13 cellular contexts compared by ENCODE assay signal in genomic region chr6:3797231-3798200, GRCh38. TPM values are rescaled to one million over a fixed set of nuclear protein-coding genes. Genes with fewer than 3 reads are reported as not detected.
A peak's percentile ranks its signal among the peaks of the same experiment; 100 is the strongest.
DNase-seq lines count a peak whose midpoint lies in the region; ATAC-seq, FAIRE-seq and TF ChIP-seq lines count a peak whose summit lies in the region.
"Had no signal": no experiment of that assay in that cellular context is flagged by ENCODE, and none has a peak within 500 bp of the region (broad histone marks: within the 10 kb centered on the region; RNA-seq: fewer than 3 reads in every experiment).

No MANE protein-coding gene starts in this region.

- H3K27me3 ChIP-seq in mammary epithelial cell (ENCODE audit: insufficient read depth, low read length), result no peaks in the 10 kb centered on the region
- no peaks in the 10 kb centered on the region for H3K27me3 ChIP-seq in right lobe of liver

- no peak for TF ChIP-seq POLR2A in A549 (IDR thresholded peaks at IDR 0.05; ENCODE audit: low read length)
- TF ChIP-seq POLR2A in right lobe of liver (IDR thresholded peaks at IDR 0.05), result peak; percentile 45

- no peak for TF ChIP-seq EP300 in A549 (IDR thresholded peaks at IDR 0.05)

- no peaks in the 10 kb centered on the region for H4K20me1 ChIP-seq in mammary epithelial cell (ENCODE audit: insufficient read depth, low read length)

- CTCF ChIA-PET in A549 (lab: Yijun Ruan, JAX) (interaction anchor here (0.7 to 3.5 kb wide), 4 partner anchors 12 to 136 kb away, joined by 3 to 18 read pairs (median 7); partner anchors contain the start of gene FAM50B), mammary epithelial cell (lab: Charles Lee; ENCODE audit: low non-redundant PET) (interaction anchor here (1.3 kb wide), 1 partner anchor 51 kb away, joined by 7 read pairs; the partner anchor contains the start of gene FAM50B)

- TF ChIP-seq CTCF in A549 (IDR thresholded peaks at IDR 0.05) (no peak), mammary epithelial cell (conservative IDR thresholded peaks at IDR 0.05 in 1 of 2, IDR thresholded peaks at IDR 0.05 in 1 of 2; ENCODE audit: extremely low read depth in 1 of 2, insufficient read depth in 1 of 2, low read depth in 1 of 2, low read length in 2 of 2) (no peak), right lobe of liver (IDR thresholded peaks at IDR 0.05) (no peak)

- H3K4me2 ChIP-seq in A549 (peak overlapping the region; percentile 77), mammary epithelial cell (ENCODE audit: insufficient read depth, low read depth, low read length) (peak overlapping the region; percentile 49)

- H3K9ac ChIP-seq in mammary epithelial cell (ENCODE audit: insufficient read depth, low read length), result peak overlapping the region; percentile 8

- TSS peak; percentile 92 for BruUV-seq in mammary epithelial cell (replicated peaks; lab: Mats Ljungman, UMichigan)

- intact Hi-C loops in mammary epithelial cell (cut with micrococcal nuclease) (no loop called here), right lobe of liver (cut with DNase I) (no loop called here)

- 33% methylated on average over 7 of the region's 7 CpGs for WGBS in A549 (ENCODE audit: missing lambda C conversion rate)
- WGBS in mammary epithelial cell (ENCODE audit: low coverage, missing lambda C conversion rate), result 22% methylated on average over 6 of the region's 7 CpGs
- WGBS in right lobe of liver (ENCODE audit: insufficient coverage, low coverage, low lambda C conversion rate, missing lambda C conversion rate), result 55% methylated on average over 7 of the region's 7 CpGs

- H3K4me3 ChIP-seq in A549 (no peak overlapping the region), mammary epithelial cell (replicated peaks in 1 of 3; ENCODE audit: insufficient read depth in 1 of 3, low read depth in 2 of 3, low read length in 3 of 3) (no peak overlapping the region), right lobe of liver (no peak overlapping the region)
- H3K4me3 ChIP-seq: coronary artery had no signal

- no peaks in the 10 kb centered on the region for H3K79me2 ChIP-seq in mammary epithelial cell (ENCODE audit: insufficient read depth, low read length)

- H2AFZ ChIP-seq in mammary epithelial cell (ENCODE audit: low read depth, low read length), result peak overlapping the region; percentile 30

- no peak for TF ChIP-seq RAD21 in A549 (conservative IDR thresholded peaks at IDR 0.05 in 1 of 2, IDR thresholded peaks at IDR 0.05 in 1 of 2)

- peak; percentile 65 to 85; a peak in 4 of 6 replicates for ATAC-seq in A549
- ATAC-seq in right lobe of liver, result peak; percentile 47 to 82 (median 52)
- ATAC-seq in GM19463 (IDR thresholded peaks at IDR 0.05; ENCODE audit: unreplicated experiment), result no peak
- ATAC-seq in HG03469 (IDR thresholded peaks at IDR 0.05; ENCODE audit: unreplicated experiment), result no peak
- ATAC-seq: activated CD8-positive, alpha-beta T cell treated with anti-CD3 and anti-CD28 coated beads, Interleukin-2, amount 10 ng/mL, durations not matched to agents 7 days and 5 days had no signal

- POLR2A ChIA-PET in A549 (lab: Yijun Ruan, JAX), result interaction anchor here (1.0 kb wide), 2 partner anchors 11 to 116 kb away, joined by 3 read pairs; no protein-coding TSS in a partner anchor

- in situ Hi-C loops in mammary epithelial cell (cut with MboI; ENCODE audit: low sequenced_read_pairs in 2 of 2), result no loop called here

- dilution Hi-C loops in mammary epithelial cell (cut with HindIII; ENCODE audit: low sequenced_read_pairs), result no loop called here

- peak overlapping the region; percentile 74 to 90 for H3K27ac ChIP-seq in A549
- H3K27ac ChIP-seq in mammary epithelial cell (ENCODE audit: insufficient read depth, low read depth, low read length), result peak overlapping the region; percentile 83
- H3K27ac ChIP-seq in right lobe of liver, result peak overlapping the region in 2 of 3 donors; percentile 24 to 29
- H3K27ac ChIP-seq: C4-2B had no signal

- H3K36me3 ChIP-seq in mammary epithelial cell (ENCODE audit: insufficient read depth, low read length) (no peaks in the 10 kb centered on the region), right lobe of liver (no peaks in the 10 kb centered on the region)

- DNase-seq in A549 (ENCODE audit: low read depth in 1 of 2, low spot score in 1 of 2) (peak; percentile 34 to 55), HS-5 (ENCODE audit: low read depth) (peak; percentile 85), mammary epithelial cell (peak; percentile 61), right lobe of liver (no peak), hypothalamus (lab: John Stamatoyannopoulos, UW) (no peak), NCI-H128 (lab: John Stamatoyannopoulos, UW; ENCODE audit: unreplicated experiment) (no peak)
- DNase-seq: activated CD8-positive, alpha-beta T cell treated with anti-CD3 and anti-CD28 coated beads, Interleukin-2, amount 10 ng/mL, durations not matched to agents 7 days and 5 days; Karpas-422 had no signal

- no peak for FAIRE-seq in A549 (lab: Jason Lieb, UNC)

- H3K9me3 ChIP-seq in A549, result no peaks in the 10 kb centered on the region
- no peaks in the 10 kb centered on the region for H3K9me3 ChIP-seq in mammary epithelial cell (replicated peaks; ENCODE audit: insufficient read depth, low read length)
- no peaks in the 10 kb centered on the region for H3K9me3 ChIP-seq in right lobe of liver

- H3K4me1 ChIP-seq in A549 (peaks cover 33% of the 10 kb centered on the region), mammary epithelial cell (ENCODE audit: insufficient read depth, low read length) (peaks cover 36% of the 10 kb centered on the region), right lobe of liver (peaks cover 3 to 11% (median 6%) of the 10 kb centered on the region in 4 donors)

TF ChIP-seq in A549, 52 proteins besides CTCF, POLR2A, EP300 and RAD21:
- TF ChIP-seq REST (IDR thresholded peaks at IDR 0.05) (no peak), FOSL2 (IDR thresholded peaks at IDR 0.05) (no peak), FOSL2 (CRISPR knock-in tag; IDR thresholded peaks at IDR 0.05) (peak; percentile 3; the same call in 1 of the 2 replicates)

RNA-seq across cellular contexts. Expression of gene PXDC1, which starts 46.0 kb away (rescaled TPM):
- polyA plus RNA-seq in A549 (2011; rRNA removed) (2.5 and 6.3 TPM in 2 replicates), A549 (2017; fragmentation: RNase III; extraction: RNeasy Plus Mini Kit Qiagen cat#74134 plus additional on column Dnase treatment) (6.6 to 8.0 TPM (median 7.1 TPM) in 3 replicates), mammary epithelial cell (12.1 TPM)
- polyA plus RNA-seq in A549 (2012; cell fraction: cytosol; rRNA removed), result 2.5 and 4.8 TPM in 2 replicates
- polyA plus RNA-seq in A549 (2012; cell fraction: nucleus; rRNA removed), result 5.2 and 6.3 TPM in 2 replicates
- 3.3 and 4.5 TPM in 2 replicates for polyA minus RNA-seq in A549 (2011; rRNA and poly(A)+ RNA removed)
- total RNA-seq in mammary epithelial cell (100 to 1,000 TPM in 1 of 2 donors, 10 to 100 TPM in 1; 40.4 to 180 TPM), right lobe of liver (100 to 1,000 TPM in 3 of 6 experiments, 10 to 100 TPM in 3; 50.5 to 250 (median 97.5) TPM)
- 10.3 TPM for polyA minus RNA-seq in mammary epithelial cell
- total RNA-seq: activated CD8-positive, alpha-beta T cell treated with anti-CD3 and anti-CD28 coated beads, Interleukin-2, amount 10 ng/mL, durations not matched to agents 7 days and 5 days; OCI-LY7 had no signal

RNA-seq across cellular contexts. Expression of gene FAM50B, which starts 51.7 kb away (rescaled TPM):
- polyA plus RNA-seq in A549 (2011; rRNA removed) (4.6 and 5.1 TPM in 2 replicates), A549 (2017; fragmentation: RNase III; extraction: RNeasy Plus Mini Kit Qiagen cat#74134 plus additional on column Dnase treatment) (5.5 to 6.8 TPM (median 6.4 TPM) in 3 replicates), mammary epithelial cell (6.6 TPM)
- polyA plus RNA-seq in A549 (2012; cell fraction: cytosol; rRNA removed), result 6.7 and 7.9 TPM in 2 replicates
- polyA plus RNA-seq in A549 (2012; cell fraction: nucleus; rRNA removed), result 6.8 and 7.5 TPM in 2 replicates
- polyA minus RNA-seq in A549 (2011; rRNA and poly(A)+ RNA removed), result 1.5 and 2.5 TPM in 2 replicates
- total RNA-seq in mammary epithelial cell (1 to 10 TPM; 4.4 to 7.3 TPM), right lobe of liver (10 to 100 TPM in 1 of 6 experiments, 1 to 10 TPM in 5; 3.6 to 11.1 (median 8.5) TPM)
- polyA minus RNA-seq in mammary epithelial cell, result 0.52 TPM
- total RNA-seq: OCI-LY7 had no signal

Comparison
In these comparisons a context has a peak if more than half of its experiments do, and no peak if none do; other contexts are left out.
1. ATAC-seq: peak in A549 (2 of 2) and right lobe of liver (4 of 4); none in GM19463 (single experiment) and HG03469 (single experiment).
2. DNase-seq: peak in A549 (2 of 2), HS-5 (single experiment) and mammary epithelial cell (single experiment); none in right lobe of liver (0 of 3), hypothalamus (0 of 51) and NCI-H128 (single experiment).
3. H3K27ac ChIP-seq: peak in every context shown above with its lines; median percentile 83 in mammary epithelial cell; 82 in A549; 26 in right lobe of liver.